ENCODE assay signal across 8 cellular contexts in genomic region chr16:50644730-50645129, GRCh38. TPM values are rescaled to one million over a fixed set of nuclear protein-coding genes. Genes with fewer than 3 reads are reported as not detected.
DNase-seq lines count a peak whose midpoint lies in the region; ATAC-seq and TF ChIP-seq lines count a peak whose summit lies in the region.

No MANE protein-coding gene starts in this region.

- H2BK120ac ChIP-seq in mesenchymal stem cell (ENCODE audit: low read depth, low read length): no peak overlapping the region

- peak; percentile 61 to 62 for ATAC-seq in activated T-cell treated with anti-CD3 and anti-CD28 coated beads, Interleukin-2, amount 50 U/mL, for 4 hours
- peak; percentile 58 for ATAC-seq in stimulated activated effector memory CD8-positive, alpha-beta T cell treated with anti-CD3 and anti-CD28 coated beads, Interleukin-12 subunit alpha, Interleukin-12 subunit beta, amount 100 ng/mL, for 72 hours

- H4K8ac ChIP-seq in mesenchymal stem cell (ENCODE audit: low read length): no peak overlapping the region

- no peak overlapping the region for H4K91ac ChIP-seq in mesenchymal stem cell (ENCODE audit: low read length)

- no peak overlapping the region for H2AFZ ChIP-seq in mesenchymal stem cell (ENCODE audit: low read depth, low read length)

- H3K14ac ChIP-seq in mesenchymal stem cell (ENCODE audit: low read length in 2 of 2): no peak overlapping the region

- no peaks in the 10 kb centered on the region for H3K9me3 Mint-ChIP-seq in CD14-positive monocyte
- H3K9me3 Mint-ChIP-seq in activated T-cell treated with anti-CD3 and anti-CD28 coated beads, Interleukin-2, amount 50 U/mL, for 4 hours: no peaks in the 10 kb centered on the region
- no peaks in the 10 kb centered on the region for H3K9me3 Mint-ChIP-seq in stimulated activated effector memory CD8-positive, alpha-beta T cell treated with anti-CD3 and anti-CD28 coated beads, Interleukin-12 subunit alpha, Interleukin-12 subunit beta, amount 100 ng/mL, for 72 hours
- H3K9me3 Mint-ChIP-seq in endothelial cell (ENCODE audit: unreplicated experiment): no peaks in the 10 kb centered on the region

- H3K4me1 Mint-ChIP-seq in CD14-positive monocyte: no peaks in the 10 kb centered on the region
- H3K4me1 Mint-ChIP-seq in activated T-cell treated with anti-CD3 and anti-CD28 coated beads, Interleukin-2, amount 50 U/mL, for 4 hours (ENCODE audit: low read depth): peaks cover 4% of the 10 kb centered on the region
- peaks cover 7% of the 10 kb centered on the region for H3K4me1 Mint-ChIP-seq in stimulated activated effector memory CD8-positive, alpha-beta T cell treated with anti-CD3 and anti-CD28 coated beads, Interleukin-12 subunit alpha, Interleukin-12 subunit beta, amount 100 ng/mL, for 72 hours
- peaks cover 5% of the 10 kb centered on the region for H3K4me1 Mint-ChIP-seq in endothelial cell (ENCODE audit: unreplicated experiment)

- TF ChIP-seq CTCF in CD14-positive monocyte (IDR thresholded peaks at IDR 0.05): peak; percentile 19
- TF ChIP-seq CTCF in cardiac muscle cell (IDR thresholded peaks at IDR 0.05; ENCODE audit: low read depth, low read length): peak; percentile 44
- TF ChIP-seq CTCF in endothelial cell (IDR thresholded peaks at IDR 0.05; ENCODE audit: unreplicated experiment): no peak

- peaks cover 4% of the 10 kb centered on the region for H3K27me3 ChIP-seq in cardiac muscle cell
- H3K27me3 ChIP-seq in mesenchymal stem cell (ENCODE audit: control insufficient read depth in 1 of 2, insufficient read depth in 1 of 2, low read length in 2 of 2): peaks cover 46 to 52% of the 10 kb centered on the region in 2 experiments

- no peak overlapping the region for H3K4ac ChIP-seq in mesenchymal stem cell (ENCODE audit: low read depth in 1 of 2, low read length in 2 of 2)

- no peak overlapping the region for H3K4me3 Mint-ChIP-seq in CD14-positive monocyte
- no peak overlapping the region for H3K4me3 Mint-ChIP-seq in activated T-cell treated with anti-CD3 and anti-CD28 coated beads, Interleukin-2, amount 50 U/mL, for 4 hours
- H3K4me3 Mint-ChIP-seq in stimulated activated effector memory CD8-positive, alpha-beta T cell treated with anti-CD3 and anti-CD28 coated beads, Interleukin-12 subunit alpha, Interleukin-12 subunit beta, amount 100 ng/mL, for 72 hours: no peak overlapping the region
- H3K4me3 Mint-ChIP-seq in endothelial cell (ENCODE audit: unreplicated experiment): no peak overlapping the region

- DNase-seq in CD14-positive monocyte (ENCODE audit: low spot score): no peak
- DNase-seq in HK-2 (ENCODE audit: unreplicated experiment): peak; percentile 13
- peak; percentile 23 for DNase-seq in activated T-cell treated with anti-CD3 and anti-CD28 coated beads, Interleukin-2, amount 50 U/mL, for 4 hours
- DNase-seq in cardiac muscle cell (ENCODE audit: low read depth in 1 of 2, low spot score in 1 of 2): peak; percentile 17 to 60
- DNase-seq in stimulated activated effector memory CD8-positive, alpha-beta T cell treated with anti-CD3 and anti-CD28 coated beads, Interleukin-12 subunit alpha, Interleukin-12 subunit beta, amount 100 ng/mL, for 72 hours (ENCODE audit: low spot score in 2 of 2): no peak
- DNase-seq in OCI-M2 (lab: John Stamatoyannopoulos, UW; ENCODE audit: unreplicated experiment): no peak
- no peak for DNase-seq in endothelial cell (ENCODE audit: low spot score)
- DNase-seq in mesenchymal stem cell: no peak

- no peak overlapping the region for H3K4me3 ChIP-seq in cardiac muscle cell
- no peak overlapping the region for H3K4me3 ChIP-seq in mesenchymal stem cell (ENCODE audit: insufficient read depth in 1 of 2, low read depth in 1 of 2, low read length in 2 of 2)

- H3K27ac Mint-ChIP-seq in CD14-positive monocyte (no peak overlapping the region), endothelial cell (ENCODE audit: unreplicated experiment) (no peak overlapping the region)
- H3K27ac Mint-ChIP-seq in stimulated activated effector memory CD8-positive, alpha-beta T cell treated with anti-CD3 and anti-CD28 coated beads, Interleukin-12 subunit alpha, Interleukin-12 subunit beta, amount 100 ng/mL, for 72 hours: peak overlapping the region; percentile 30

- 49% methylated on average over 4 of the region's 6 CpGs for WGBS in mesenchymal stem cell

- H2BK15ac ChIP-seq in mesenchymal stem cell (ENCODE audit: low read depth, poor library complexity, severe bottlenecking): no peak overlapping the region

- no peaks in the 10 kb centered on the region for H3K36me3 Mint-ChIP-seq in CD14-positive monocyte
- no peaks in the 10 kb centered on the region for H3K36me3 Mint-ChIP-seq in activated T-cell treated with anti-CD3 and anti-CD28 coated beads, Interleukin-2, amount 50 U/mL, for 4 hours (ENCODE audit: insufficient read depth)
- H3K36me3 Mint-ChIP-seq in stimulated activated effector memory CD8-positive, alpha-beta T cell treated with anti-CD3 and anti-CD28 coated beads, Interleukin-12 subunit alpha, Interleukin-12 subunit beta, amount 100 ng/mL, for 72 hours: no peaks in the 10 kb centered on the region
- no peaks in the 10 kb centered on the region for H3K36me3 Mint-ChIP-seq in endothelial cell (ENCODE audit: low read depth, unreplicated experiment)

- no peaks in the 10 kb centered on the region for H3K9me3 ChIP-seq in cardiac muscle cell (ENCODE audit: low read depth)
- peaks cover 4% of the 10 kb centered on the region for H3K9me3 ChIP-seq in mesenchymal stem cell (ENCODE audit: control insufficient read depth, low read length)

- no peak overlapping the region for H3K4me2 ChIP-seq in mesenchymal stem cell (ENCODE audit: low read length, poor library complexity, severe bottlenecking)

- peaks cover 3 to 6% (median 5%) of the 10 kb centered on the region in 3 donors for H3K27me3 Mint-ChIP-seq in CD14-positive monocyte (ENCODE audit: low read depth in 3 of 3)
- H3K27me3 Mint-ChIP-seq in activated T-cell treated with anti-CD3 and anti-CD28 coated beads, Interleukin-2, amount 50 U/mL, for 4 hours (ENCODE audit: low read depth): no peaks in the 10 kb centered on the region
- H3K27me3 Mint-ChIP-seq in endothelial cell (ENCODE audit: unreplicated experiment): peaks cover 6% of the 10 kb centered on the region

- no peak overlapping the region for H2BK5ac ChIP-seq in mesenchymal stem cell (ENCODE audit: low read depth, low read length, poor library complexity, severe bottlenecking)

- H2AK5ac ChIP-seq in mesenchymal stem cell (ENCODE audit: low read length, severe bottlenecking): no peak overlapping the region

- H3K36me3 ChIP-seq in cardiac muscle cell (no peaks in the 10 kb centered on the region), mesenchymal stem cell (ENCODE audit: control insufficient read depth in 1 of 2, insufficient read depth in 2 of 2, low read depth in 1 of 2, low read length in 2 of 2) (no peaks in the 10 kb centered on the region)

- intact Hi-C loops in CD14-positive monocyte (cut with micrococcal nuclease): no loop called here

- no peak overlapping the region for H3K9ac ChIP-seq in mesenchymal stem cell (ENCODE audit: low read length)

- no peaks in the 10 kb centered on the region for H3K4me1 ChIP-seq in cardiac muscle cell (ENCODE audit: low read depth)
- no peaks in the 10 kb centered on the region for H3K4me1 ChIP-seq in mesenchymal stem cell (ENCODE audit: control insufficient read depth, insufficient read depth, low read depth, low read length)

- no peaks in the 10 kb centered on the region for H3K79me1 ChIP-seq in mesenchymal stem cell (replicated peaks; ENCODE audit: low read length, poor library complexity, severe bottlenecking)

- no peak overlapping the region for H3K23ac ChIP-seq in mesenchymal stem cell (ENCODE audit: low read length in 2 of 2)

- no peak overlapping the region for H3K18ac ChIP-seq in mesenchymal stem cell (ENCODE audit: low read depth in 1 of 2, low read length in 2 of 2)

- no peak overlapping the region for H2BK12ac ChIP-seq in mesenchymal stem cell (ENCODE audit: low read length in 2 of 2)

- H3K27ac ChIP-seq in cardiac muscle cell (no peak overlapping the region), mesenchymal stem cell (ENCODE audit: low read length, poor library complexity, severe bottlenecking) (no peak overlapping the region)

RNA-seq across cellular contexts. Expression of gene SNX20, which starts 36.4 kb away (rescaled TPM):
- polyA plus RNA-seq in CD14-positive monocyte (10 to 100 TPM; 51.0 to 83.2 TPM), cardiac muscle cell (not detected in 2 replicates)
- 10 to 100 TPM; 16.3 to 25.7 (median 16.6) TPM for total RNA-seq in activated T-cell treated with anti-CD3 and anti-CD28 coated beads, Interleukin-2, amount 50 U/mL, for 4 hours
- total RNA-seq in cardiac muscle cell (not detected in 2 replicates), endothelial cell (ENCODE audit: unreplicated experiment) (not detected)
- not detected for polyA plus RNA-seq in mesenchymal stem cell (2013, experiment 1 of 2)
- not detected for polyA plus RNA-seq in mesenchymal stem cell (2013, experiment 2 of 2)

RNA-seq across cellular contexts. Expression of gene NOD2, which starts 48.7 kb away (rescaled TPM):
- polyA plus RNA-seq in CD14-positive monocyte (10 to 100 TPM; 18.5 to 29.7 TPM), cardiac muscle cell (0.05 TPM in 1 of 2 replicates, not detected in the other)
- total RNA-seq in activated T-cell treated with anti-CD3 and anti-CD28 coated beads, Interleukin-2, amount 50 U/mL, for 4 hours: 1 to 10 TPM; 2.9 to 6.2 (median 3.9) TPM
- total RNA-seq in cardiac muscle cell (0.18 TPM in 1 of 2 replicates, not detected in the other), endothelial cell (ENCODE audit: unreplicated experiment) (0.51 TPM)
- polyA plus RNA-seq in mesenchymal stem cell (2013, experiment 1 of 2): not detected
- polyA plus RNA-seq in mesenchymal stem cell (2013, experiment 2 of 2): not detected

Comparison
In these comparisons a context has a peak if more than half of its experiments do, and no peak if none do; other contexts are left out.
1. DNase-seq: peak in HK-2 (single experiment), activated T-cell treated with anti-CD3 and anti-CD28 coated beads, Interleukin-2, amount 50 U/mL, for 4 hours (single experiment) and cardiac muscle cell (2 of 2); none in CD14-positive monocyte (single experiment), stimulated activated effector memory CD8-positive, alpha-beta T cell treated with anti-CD3 and anti-CD28 coated beads, Interleukin-12 subunit alpha, Interleukin-12 subunit beta, amount 100 ng/mL, for 72 hours (0 of 2), OCI-M2 (single experiment), endothelial cell (single experiment) and mesenchymal stem cell (single experiment).
2. RNA of gene SNX20, which starts 36.4 kb away (total RNA-seq): 16.3 to 25.7 TPM in activated T-cell treated with anti-CD3 and anti-CD28 coated beads, Interleukin-2, amount 50 U/mL, for 4 hours; not detected in endothelial cell (single experiment) and not detected in cardiac muscle cell; every median in the first group is over 10 times any median in the second.